Comparison of ENCODE assay signal across 24 cellular contexts in genomic region chr7:47811632-47812380, GRCh38.
"Had no signal": no experiment of that assay in that cellular context is flagged by ENCODE, and none has a peak within 500 bp of the region (broad histone marks: within the 10 kb centered on the region; RNA-seq: fewer than 3 reads in every experiment).

No MANE protein-coding gene starts in this region.

- H3K9me3 ChIP-seq: adrenal gland, colonic mucosa, esophagus muscularis mucosa, gastrocnemius medialis, heart right ventricle, prostate gland, tibial nerve, vagina had no signal

- H3K9me3 Mint-ChIP-seq: activated CD4-positive, alpha-beta T cell treated with anti-CD3 and anti-CD28 coated beads, Interleukin-2, amount 10 ng/mL, durations not matched to agents 7 days and 5 days; activated naive CD4-positive, alpha-beta T cell treated with anti-CD3 and anti-CD28 coated beads, Interleukin-2, amount 50 U/mL, for 24 hours; central memory CD8-positive, alpha-beta T cell; naive B cell; neural progenitor cell; stimulated activated naive CD8-positive, alpha-beta T cell treated with anti-CD3 and anti-CD28 coated beads, Interleukin-15, Interleukin-2, amounts not matched to agents 100 ng/mL and 50 ng/mL, for 24 hours; T-cell; T-helper 2 cell treated with Interferon-gamma antibody and Interleukin-4, amounts not matched to agents 5 μg/mL and 100 μg/mL, for 36 hours had no signal

- ATAC-seq: gastrocnemius medialis, heart right ventricle, left colon, T-cell had no signal

- H3K27me3 Mint-ChIP-seq: activated CD4-positive, alpha-beta T cell treated with anti-CD3 and anti-CD28 coated beads, Interleukin-2, amount 10 ng/mL, durations not matched to agents 7 days and 5 days; activated naive CD4-positive, alpha-beta T cell treated with anti-CD3 and anti-CD28 coated beads, Interleukin-2, amount 50 U/mL, for 24 hours; stimulated activated naive CD8-positive, alpha-beta T cell treated with anti-CD3 and anti-CD28 coated beads, Interleukin-15, Interleukin-2, amounts not matched to agents 100 ng/mL and 50 ng/mL, for 24 hours; T-cell had no signal

- H3K4me3 ChIP-seq: adrenal gland, colonic mucosa, esophagus muscularis mucosa, gastrocnemius medialis, heart right ventricle, neural progenitor cell, prostate gland, tibial nerve, vagina had no signal

- H3K36me3 Mint-ChIP-seq: activated naive CD4-positive, alpha-beta T cell treated with anti-CD3 and anti-CD28 coated beads, Interleukin-2, amount 50 U/mL, for 24 hours; naive B cell; neural progenitor cell; T-cell had no signal

- H2AFZ ChIP-seq: neural progenitor cell had no signal

- H3K4me1 ChIP-seq: colonic mucosa, gastrocnemius medialis, neural progenitor cell, prostate gland had no signal

- H3K27ac Mint-ChIP-seq: activated CD4-positive, alpha-beta T cell treated with anti-CD3 and anti-CD28 coated beads, Interleukin-2, amount 10 ng/mL, durations not matched to agents 7 days and 5 days; activated naive CD4-positive, alpha-beta T cell treated with anti-CD3 and anti-CD28 coated beads, Interleukin-2, amount 50 U/mL, for 24 hours; stimulated activated naive CD8-positive, alpha-beta T cell treated with anti-CD3 and anti-CD28 coated beads, Interleukin-15, Interleukin-2, amounts not matched to agents 100 ng/mL and 50 ng/mL, for 24 hours; T-cell; T-helper 2 cell treated with Interferon-gamma antibody and Interleukin-4, amounts not matched to agents 5 μg/mL and 100 μg/mL, for 36 hours had no signal

- H3K27me3 ChIP-seq: adrenal gland, colonic mucosa, esophagus muscularis mucosa, gastrocnemius medialis, heart right ventricle, neural progenitor cell, tibial nerve, vagina had no signal

- H3K4me1 Mint-ChIP-seq: activated CD4-positive, alpha-beta T cell treated with anti-CD3 and anti-CD28 coated beads, Interleukin-2, amount 10 ng/mL, durations not matched to agents 7 days and 5 days; activated naive CD4-positive, alpha-beta T cell treated with anti-CD3 and anti-CD28 coated beads, Interleukin-2, amount 50 U/mL, for 24 hours; central memory CD8-positive, alpha-beta T cell; neural progenitor cell; T-cell had no signal

- H3K27ac ChIP-seq: adrenal gland, colonic mucosa, esophagus muscularis mucosa, gastrocnemius medialis, heart right ventricle, neural progenitor cell, prostate gland, tibial nerve, vagina, WERI-Rb-1 had no signal

- H3K9ac ChIP-seq: neural progenitor cell had no signal

- H3K36me3 ChIP-seq: adrenal gland, colonic mucosa, esophagus muscularis mucosa, gastrocnemius medialis, neural progenitor cell, prostate gland, tibial nerve, vagina, WERI-Rb-1 had no signal

- H3K4me2 ChIP-seq: neural progenitor cell had no signal

- DNase-seq: activated CD4-positive, alpha-beta T cell treated with anti-CD3 and anti-CD28 coated beads, Interleukin-2, amount 10 ng/mL, durations not matched to agents 7 days and 5 days; activated CD4-positive, CD25-positive, alpha-beta regulatory T cell treated with anti-CD3 and anti-CD28 coated beads, Interleukin-2, amount 50 U/mL, for 72 hours; activated gamma-delta T cell treated with Interleukin-2 at 50 U/mL for 16 hours; activated T-cell treated with anti-CD3 and anti-CD28 coated beads, Interleukin-2, amount 50 U/mL, for 1 hour; colonic mucosa; gastrocnemius medialis; heart right ventricle; islet precursor cell; left colon; mesendoderm; naive B cell; stimulated activated CD4-positive, alpha-beta T cell treated with anti-CD3 and anti-CD28 coated beads, Interleukin-1b, Interleukin-23, amount 100 ng/mL, for 48 hours; T-cell; WERI-Rb-1 had no signal

- H3K4me3 Mint-ChIP-seq: activated CD4-positive, alpha-beta T cell treated with anti-CD3 and anti-CD28 coated beads, Interleukin-2, amount 10 ng/mL, durations not matched to agents 7 days and 5 days; activated naive CD4-positive, alpha-beta T cell treated with anti-CD3 and anti-CD28 coated beads, Interleukin-2, amount 50 U/mL, for 24 hours; central memory CD8-positive, alpha-beta T cell; naive B cell; neural progenitor cell; stimulated activated naive CD8-positive, alpha-beta T cell treated with anti-CD3 and anti-CD28 coated beads, Interleukin-15, Interleukin-2, amounts not matched to agents 100 ng/mL and 50 ng/mL, for 24 hours; T-cell; T-helper 2 cell treated with Interferon-gamma antibody and Interleukin-4, amounts not matched to agents 5 μg/mL and 100 μg/mL, for 36 hours had no signal
